18 cellular contexts compared by ENCODE assay signal in the genomic region with DNA sequence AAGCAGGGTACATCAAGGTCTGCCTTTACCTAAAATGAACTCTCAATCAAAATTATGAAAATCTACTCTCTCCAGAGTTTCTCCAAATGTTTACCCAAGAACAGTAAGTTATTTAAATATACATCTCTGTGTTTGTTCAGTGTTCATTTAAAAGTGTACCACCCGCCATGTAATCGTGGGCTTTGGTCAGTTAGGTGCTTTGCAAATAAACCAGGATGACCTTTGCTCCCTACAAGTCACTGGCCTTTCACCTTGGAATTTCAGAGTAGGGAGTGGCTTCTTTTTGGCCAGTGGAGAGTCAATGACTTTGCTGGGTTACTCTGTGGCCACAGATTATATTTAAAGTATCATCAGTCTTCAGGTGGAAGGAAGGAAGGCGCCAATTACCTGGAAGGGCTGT.
"Had no signal": no experiment of that assay in that cellular context is flagged by ENCODE, and none has a peak within 500 bp of the region (broad histone marks: within the 10 kb centered on the region; RNA-seq: fewer than 3 reads in every experiment).

No MANE protein-coding gene starts in this region.

- H3K36me3 ChIP-seq: colonic mucosa, esophagus squamous epithelium, gastroesophageal sphincter, sigmoid colon, uterus had no signal

- H3K4me3 ChIP-seq: colonic mucosa, esophagus squamous epithelium, gastroesophageal sphincter, sigmoid colon, skin epidermis, uterus had no signal

- FAIRE-seq: keratinocyte had no signal

- H3K4me1 ChIP-seq: colonic mucosa, esophagus squamous epithelium, gastroesophageal sphincter, sigmoid colon, uterus had no signal

- ATAC-seq: gastroesophageal sphincter, left cardiac atrium, natural killer cell had no signal

- H3K9me3 ChIP-seq: colonic mucosa, esophagus squamous epithelium, gastroesophageal sphincter, sigmoid colon, uterus had no signal

- DNase-seq: colonic mucosa; dermis blood vessel endothelial cell; esophagus squamous epithelium; foreskin fibroblast; glutamatergic neuron; immature natural killer cell; left cardiac atrium; mammary epithelial cell; natural killer cell; posterior cingulate gyrus; sigmoid colon; stimulated activated CD4-positive, alpha-beta T cell treated with anti-CD3 and anti-CD28 coated beads, Interleukin-12 subunit alpha, Interleukin-12 subunit beta, amount 100 ng/mL, for 4 hours; stimulated activated naive CD4-positive, alpha-beta T cell treated with Interleukin-2 at 50 U/mL for 16 hours; trophoblast cell; uterus had no signal
